ENCODE assay signal across 9 cellular contexts in genomic region chr16:57998992-57999365, GRCh38. TPM values are rescaled to one million over a fixed set of nuclear protein-coding genes. Genes with fewer than 3 reads are reported as not detected.
A peak's percentile ranks its signal among the peaks of the same experiment; 100 is the strongest.
DNase-seq lines count a peak whose midpoint lies in the region; ATAC-seq and TF ChIP-seq lines count a peak whose summit lies in the region.
"Had no signal": no experiment of that assay in that cellular context is flagged by ENCODE, and none has a peak within 500 bp of the region (broad histone marks: within the 10 kb centered on the region; RNA-seq: fewer than 3 reads in every experiment).

No MANE protein-coding gene starts in this region.

- DNase-seq in AG04449 (ENCODE audit: low read depth, low spot score), result no peak
- no peak for DNase-seq in Jurkat, Clone E6-1 (ENCODE audit: low read depth, low spot score)
- no peak for DNase-seq in GM20000 (ENCODE audit: low spot score)
- DNase-seq in AG20443 (ENCODE audit: low spot score), result no peak
- DNase-seq: amniotic stem cell had no signal

- peak overlapping the region; percentile 70 for H3K27ac ChIP-seq in muscle layer of colon (ENCODE audit: low read depth, low read length)

- peaks cover 12% of the 10 kb centered on the region for H3K4me1 ChIP-seq in muscle layer of colon (ENCODE audit: insufficient read depth, low read length)

- H3K9me3 ChIP-seq in muscle layer of colon (ENCODE audit: low read length), result no peaks in the 10 kb centered on the region

- peak overlapping the region; percentile 51 for H3K9ac ChIP-seq in muscle layer of colon (ENCODE audit: low read length)

- H3K36me3 Mint-ChIP-seq in brain, result peaks cover 6% of the 10 kb centered on the region

- H3K27me3 Mint-ChIP-seq in brain, result peaks cover 3% of the 10 kb centered on the region

- H3K27ac Mint-ChIP-seq in brain, result peak overlapping the region; percentile 78 to 88 (median 82)

- H3K4me3 ChIP-seq in AG04449 (ENCODE audit: low read depth, low read length), result peak overlapping the region; percentile 93
- H3K4me3 ChIP-seq in Jurkat, Clone E6-1 (ENCODE audit: low read length), result peak overlapping the region; percentile 79
- peak overlapping the region in 1 of 2 donors; percentile 72 for H3K4me3 ChIP-seq in muscle layer of colon (ENCODE audit: low read depth in 1 of 2, low read length in 2 of 2)

- peaks cover 42% of the 10 kb centered on the region for H3K4me1 Mint-ChIP-seq in brain

- H3K4me3 Mint-ChIP-seq in brain, result peak overlapping the region; percentile 81 to 93 (median 86)

- CTCF ChIA-PET in AG04449 (lab: Yijun Ruan, JAX), result interaction anchor here (1.1 to 11.4 kb wide), 6 partner anchors 10 to 242 kb away, joined by 3 to 161 read pairs (median 20); no protein-coding TSS in a partner anchor

- H3K36me3 ChIP-seq in muscle layer of colon (ENCODE audit: insufficient read depth, low read length), result peaks cover 39% of the 10 kb centered on the region

- H3K27me3 ChIP-seq in muscle layer of colon (ENCODE audit: control insufficient read depth in 1 of 2, insufficient read depth in 2 of 2, low read length in 2 of 2), result no peaks in the 10 kb centered on the region

- ATAC-seq in HG02571 (IDR thresholded peaks at IDR 0.05; ENCODE audit: unreplicated experiment), result no peak
- no peak for ATAC-seq in GM21529 (IDR thresholded peaks at IDR 0.05; ENCODE audit: unreplicated experiment)

- POLR2A ChIA-PET in AG04449 (lab: Yijun Ruan, JAX), result no interaction called here

- H3K9me3 Mint-ChIP-seq in brain, result no peaks in the 10 kb centered on the region

- TF ChIP-seq CTCF in AG04449 (IDR thresholded peaks at IDR 0.05; ENCODE audit: insufficient read depth, low read length, missing control alignments) (no peak), brain (conservative IDR thresholded peaks at IDR 0.05) (no peak), GM20000 (IDR thresholded peaks at IDR 0.05; ENCODE audit: extremely low read depth, missing control alignments) (no peak)

RNA-seq across cellular contexts. Expression of gene ZNF319, which starts 1.5 kb away (rescaled TPM):
- 9.2 TPM for polyA plus RNA-seq in Jurkat, Clone E6-1 (2012; ENCODE audit: insufficient read depth, insufficient read length)
- polyA plus RNA-seq in brain (ENCODE audit: insufficient read depth, low read depth, low replicate concordance), result 15.1 TPM

RNA-seq across cellular contexts. Expression of gene USB1, which starts 2.2 kb away (rescaled TPM):
- 65.8 TPM for polyA plus RNA-seq in Jurkat, Clone E6-1 (2012; ENCODE audit: insufficient read depth, insufficient read length)
- 59.1 TPM for polyA plus RNA-seq in brain (ENCODE audit: insufficient read depth, low read depth, low replicate concordance)

RNA-seq across cellular contexts. Expression of gene MMP15, which starts 26.6 kb away (rescaled TPM):
- polyA plus RNA-seq in Jurkat, Clone E6-1 (2012; ENCODE audit: insufficient read depth, insufficient read length), result 4.1 TPM
- polyA plus RNA-seq in brain (ENCODE audit: insufficient read depth, low read depth, low replicate concordance), result 8.2 TPM

RNA-seq across cellular contexts. Expression of gene CNGB1, which starts 28.1 kb away (rescaled TPM):
- polyA plus RNA-seq in Jurkat, Clone E6-1 (2012; ENCODE audit: insufficient read depth, insufficient read length), result not detected
- polyA plus RNA-seq in brain (ENCODE audit: insufficient read depth, low read depth, low replicate concordance), result 17.1 TPM
